In the genomic region with DNA sequence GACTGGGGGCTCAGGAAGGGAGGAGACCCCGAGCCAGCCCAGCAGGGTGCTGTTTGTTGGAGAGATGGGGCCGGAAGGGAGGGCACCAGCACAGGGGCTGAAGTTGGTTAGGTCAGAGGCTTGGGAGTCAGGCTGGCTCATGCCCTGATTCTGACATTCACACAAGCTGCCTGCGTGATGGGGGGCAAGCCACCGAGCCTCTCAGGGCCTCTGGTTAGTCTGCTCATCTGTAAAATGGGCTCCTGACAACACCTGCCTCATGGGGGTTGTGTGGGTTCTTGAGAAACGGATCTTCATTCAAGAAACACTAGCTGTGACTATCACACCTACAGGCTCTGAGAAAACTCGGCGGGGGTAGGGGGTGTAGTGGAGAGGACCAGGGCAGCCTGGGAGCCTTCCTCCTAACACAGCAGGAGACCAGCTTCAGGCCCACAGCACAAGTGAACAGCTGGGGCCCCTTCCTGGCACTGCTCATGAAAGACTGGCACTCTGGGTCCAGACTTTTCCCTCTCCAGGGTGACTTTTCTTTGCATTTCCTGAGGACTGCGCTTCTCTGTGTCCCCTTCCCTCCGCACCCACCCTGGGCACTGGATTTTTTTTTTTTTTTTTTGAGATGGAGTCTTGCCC, we compare ENCODE assay signal across 23 cellular contexts. TPM values are rescaled to one million over a fixed set of nuclear protein-coding genes. Genes with fewer than 3 reads are reported as not detected.
DNase-seq lines count a peak whose midpoint lies in the region; ATAC-seq and TF ChIP-seq lines count a peak whose summit lies in the region.
"Had no signal": no experiment of that assay in that cellular context is flagged by ENCODE, and none has a peak within 500 bp of the region (broad histone marks: within the 10 kb centered on the region; RNA-seq: fewer than 3 reads in every experiment).

No MANE protein-coding gene starts in this region.

- H3K4me1 Mint-ChIP-seq in chondrocyte (ENCODE audit: low read depth) (peaks cover 35% of the 10 kb centered on the region), neural crest cell (peaks cover 65% of the 10 kb centered on the region)
- H3K4me1 Mint-ChIP-seq in stimulated activated naive B cell treated with anti-CD40 and anti-IgM and Interleukin-4, amounts not matched to agents 10 μg/mL and 1 μg/mL and 100 μg/mL, for 72 hours: peaks cover 42 to 64% of the 10 kb centered on the region in 2 donors

- DNase-seq in Right ventricle myocardium inferior (ENCODE audit: missing footprints) (peak; percentile 45), left ventricle myocardium inferior (no peak), chondrocyte (ENCODE audit: low spot score) (no peak), neural crest cell (ENCODE audit: low read depth, low spot score) (no peak), NCI-H2107 (lab: John Stamatoyannopoulos, UW) (no peak), NCI-H748 (lab: John Stamatoyannopoulos, UW; ENCODE audit: unreplicated experiment) (no peak)
- no peak for DNase-seq in stimulated activated naive B cell treated with anti-CD40 and anti-IgM and Interleukin-4, amounts not matched to agents 10 μg/mL and 1 μg/mL and 100 μg/mL, for 72 hours
- DNase-seq: activated CD4-positive, alpha-beta T cell treated with anti-CD3 and anti-CD28 coated beads for 48 hours; activated naive CD4-positive, alpha-beta T cell treated with anti-CD3 and anti-CD28 coated beads, Interleukin-2, amount 50 U/mL, for 16 hours; activated T-cell treated with anti-CD3 and anti-CD28 coated beads, Interleukin-2, amount 50 U/mL, for 4 hours; amniotic stem cell; CD8-positive, alpha-beta memory T cell; KBM-7; NCI-H1436; Right ventricle myocardium superior; small intestine; stimulated activated CD4-positive, alpha-beta T cell treated with anti-CD3 and anti-CD28 coated beads, Interleukin-2, amount 100 ng/mL, for 24 hours; transverse colon; WERI-Rb-1 had no signal

- peaks cover 48% of the 10 kb centered on the region for H3K4me1 ChIP-seq in left ventricle myocardium inferior

- H3K9me3 ChIP-seq in left ventricle myocardium inferior (replicated peaks): no peaks in the 10 kb centered on the region
- H3K9me3 ChIP-seq: HAP-1, transverse colon had no signal

- no peak overlapping the region for H3K27ac ChIP-seq in left ventricle myocardium inferior (replicated peaks)
- H3K27ac ChIP-seq: epithelial cell of prostate, transverse colon, WERI-Rb-1 had no signal

- TF ChIP-seq CTCF in left ventricle myocardium inferior (IDR thresholded peaks at IDR 0.05; ENCODE audit: borderline replicate concordance) (no peak), chondrocyte (IDR thresholded peaks at IDR 0.05) (no peak), neural crest cell (conservative IDR thresholded peaks at IDR 0.05) (no peak)

- no peaks in the 10 kb centered on the region for H3K36me3 ChIP-seq in left ventricle myocardium inferior
- H3K36me3 ChIP-seq: HAP-1, transverse colon, WERI-Rb-1 had no signal

- no peaks in the 10 kb centered on the region for H3K27me3 ChIP-seq in left ventricle myocardium inferior (ENCODE audit: low read depth)
- H3K27me3 ChIP-seq: transverse colon had no signal

- H3K4me3 Mint-ChIP-seq in chondrocyte (ENCODE audit: unreplicated experiment) (no peak overlapping the region), neural crest cell (no peak overlapping the region)
- H3K4me3 Mint-ChIP-seq in stimulated activated naive B cell treated with anti-CD40 and anti-IgM and Interleukin-4, amounts not matched to agents 10 μg/mL and 1 μg/mL and 100 μg/mL, for 72 hours: no peak overlapping the region
- H3K4me3 Mint-ChIP-seq: activated T-cell treated with anti-CD3 and anti-CD28 coated beads, Interleukin-2, amount 50 U/mL, for 4 hours; CD8-positive, alpha-beta memory T cell had no signal

- H3K9me3 Mint-ChIP-seq in chondrocyte (ENCODE audit: low read depth): no peaks in the 10 kb centered on the region
- H3K9me3 Mint-ChIP-seq in neural crest cell: no peaks in the 10 kb centered on the region
- no peaks in the 10 kb centered on the region for H3K9me3 Mint-ChIP-seq in stimulated activated naive B cell treated with anti-CD40 and anti-IgM and Interleukin-4, amounts not matched to agents 10 μg/mL and 1 μg/mL and 100 μg/mL, for 72 hours
- H3K9me3 Mint-ChIP-seq: activated T-cell treated with anti-CD3 and anti-CD28 coated beads, Interleukin-2, amount 50 U/mL, for 4 hours; CD8-positive, alpha-beta memory T cell had no signal

- H3K36me3 Mint-ChIP-seq in chondrocyte (ENCODE audit: low read depth): no peaks in the 10 kb centered on the region
- H3K36me3 Mint-ChIP-seq in neural crest cell (ENCODE audit: low read depth): no peaks in the 10 kb centered on the region
- H3K36me3 Mint-ChIP-seq in stimulated activated naive B cell treated with anti-CD40 and anti-IgM and Interleukin-4, amounts not matched to agents 10 μg/mL and 1 μg/mL and 100 μg/mL, for 72 hours: peaks cover 0 to 4% of the 10 kb centered on the region in 2 donors
- H3K36me3 Mint-ChIP-seq: CD8-positive, alpha-beta memory T cell had no signal

- H3K4me3 ChIP-seq in left ventricle myocardium inferior: no peak overlapping the region
- H3K4me3 ChIP-seq: HAP-1, lung, transverse colon had no signal

- intact Hi-C loops in Right ventricle myocardium inferior (cut with DNase I): no loop called here
- intact Hi-C loops in left ventricle myocardium inferior (cut with micrococcal nuclease): no loop called here

- H3K27ac Mint-ChIP-seq in chondrocyte (ENCODE audit: unreplicated experiment) (peak overlapping the region; percentile 2), neural crest cell (ENCODE audit: unreplicated experiment) (peak overlapping the region; percentile 65)
- peak overlapping the region; percentile 98 for H3K27ac Mint-ChIP-seq in stimulated activated naive B cell treated with anti-CD40 and anti-IgM and Interleukin-4, amounts not matched to agents 10 μg/mL and 1 μg/mL and 100 μg/mL, for 72 hours

- ATAC-seq in Right ventricle myocardium inferior: no peak
- ATAC-seq in stimulated activated naive B cell treated with anti-CD40 and anti-IgM and Interleukin-4, amounts not matched to agents 10 μg/mL and 1 μg/mL and 100 μg/mL, for 72 hours (replicated peaks): no peak
- no peak for ATAC-seq in GM21529 (IDR thresholded peaks at IDR 0.05; ENCODE audit: unreplicated experiment)
- ATAC-seq: activated T-cell treated with anti-CD3 and anti-CD28 coated beads, Interleukin-2, amount 50 U/mL, for 4 hours had no signal

- H3K27me3 Mint-ChIP-seq in chondrocyte (ENCODE audit: low read depth) (no peaks in the 10 kb centered on the region), neural crest cell (ENCODE audit: low read depth) (no peaks in the 10 kb centered on the region)
- peaks cover 0 to 15% of the 10 kb centered on the region in 2 donors for H3K27me3 Mint-ChIP-seq in stimulated activated naive B cell treated with anti-CD40 and anti-IgM and Interleukin-4, amounts not matched to agents 10 μg/mL and 1 μg/mL and 100 μg/mL, for 72 hours
- H3K27me3 Mint-ChIP-seq: CD8-positive, alpha-beta memory T cell had no signal

RNA-seq across cellular contexts. Expression of gene SEMA4C, which starts 7.0 kb away (rescaled TPM):
- total RNA-seq in Right ventricle myocardium inferior: 22.7 TPM
- 16.6 TPM for total RNA-seq in left ventricle myocardium inferior
- 20.4 to 26.7 TPM (median 24.8 TPM) in 3 replicates for total RNA-seq in chondrocyte
- total RNA-seq in neural crest cell: 102 and 103 TPM in 2 replicates

RNA-seq across cellular contexts. Expression of gene ANKRD39, which starts 19.1 kb away (rescaled TPM):
- 17.4 TPM for total RNA-seq in Right ventricle myocardium inferior
- 14.3 TPM for total RNA-seq in left ventricle myocardium inferior
- total RNA-seq in chondrocyte: 7.9 to 11.2 TPM (median 8.3 TPM) in 3 replicates
- 23.4 and 25.8 TPM in 2 replicates for total RNA-seq in neural crest cell

RNA-seq across cellular contexts. Expression of gene ANKRD23, which starts 33.1 kb away (rescaled TPM):
- total RNA-seq in Right ventricle myocardium inferior (12.7 TPM), left ventricle myocardium inferior (14.4 TPM), chondrocyte (1.9 to 4.4 TPM (median 3.2 TPM) in 3 replicates), neural crest cell (9.3 and 11.4 TPM in 2 replicates)

Comparison
In these comparisons a context has a peak if more than half of its experiments do, and no peak if none do; other contexts are left out.
1. H3K27ac Mint-ChIP-seq: peak in every context shown above with its lines; median percentile 98 in stimulated activated naive B cell treated with anti-CD40 and anti-IgM and Interleukin-4, amounts not matched to agents 10 μg/mL and 1 μg/mL and 100 μg/mL, for 72 hours; 65 in neural crest cell; 2 in chondrocyte.